ENCODE assay signal across 1 cellular context in the genomic region with DNA sequence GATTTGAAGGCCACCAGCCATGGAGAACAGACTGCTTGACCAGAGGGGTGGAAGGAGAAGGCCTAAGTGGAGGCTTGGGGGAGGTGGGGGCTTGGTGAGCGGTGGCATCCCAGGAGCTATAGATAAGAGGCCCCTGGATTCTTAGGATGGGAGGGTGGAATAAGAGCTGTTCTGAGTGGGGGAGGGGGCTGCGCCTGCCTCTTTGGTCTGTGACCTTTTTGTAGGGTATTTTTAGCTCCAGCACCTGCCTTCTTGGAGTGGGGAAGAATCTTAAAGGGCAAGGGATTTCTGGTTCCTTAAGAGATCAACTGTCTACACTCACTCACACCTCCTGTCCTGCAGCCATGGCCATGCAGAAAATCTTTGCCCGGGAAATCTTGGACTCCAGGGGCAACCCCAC.
TF ChIP-seq lines count a peak whose summit lies in the region.

No MANE protein-coding gene starts in this region.

TF ChIP-seq in K562, 482 proteins besides CTCF, POLR2A, EP300 and RAD21:
- no peak for TF ChIP-seq ADNP (tag; IDR thresholded peaks at IDR 0.05)
- no peak for TF ChIP-seq RFX7 (CRISPR knock-in tag; IDR thresholded peaks at IDR 0.05)
- no peak for TF ChIP-seq ZNF197 (CRISPR knock-in tag; IDR thresholded peaks at IDR 0.05; ENCODE audit: low read depth)
- 0 out of 2 replicates have a peak, but pooled peaks have one; percentile 23 for TF ChIP-seq GATAD2A (IDR thresholded peaks at IDR 0.05)
- 0 out of 2 replicates have a peak, but pooled peaks have one; percentile 38 for TF ChIP-seq ZBTB7A (IDR thresholded peaks at IDR 0.05; ENCODE audit: borderline replicate concordance, control insufficient read depth, low read depth, low read length)
- TF ChIP-seq ELF2 (CRISPR knock-in tag; IDR thresholded peaks at IDR 0.05): no peak
- TF ChIP-seq, protein P1, sequence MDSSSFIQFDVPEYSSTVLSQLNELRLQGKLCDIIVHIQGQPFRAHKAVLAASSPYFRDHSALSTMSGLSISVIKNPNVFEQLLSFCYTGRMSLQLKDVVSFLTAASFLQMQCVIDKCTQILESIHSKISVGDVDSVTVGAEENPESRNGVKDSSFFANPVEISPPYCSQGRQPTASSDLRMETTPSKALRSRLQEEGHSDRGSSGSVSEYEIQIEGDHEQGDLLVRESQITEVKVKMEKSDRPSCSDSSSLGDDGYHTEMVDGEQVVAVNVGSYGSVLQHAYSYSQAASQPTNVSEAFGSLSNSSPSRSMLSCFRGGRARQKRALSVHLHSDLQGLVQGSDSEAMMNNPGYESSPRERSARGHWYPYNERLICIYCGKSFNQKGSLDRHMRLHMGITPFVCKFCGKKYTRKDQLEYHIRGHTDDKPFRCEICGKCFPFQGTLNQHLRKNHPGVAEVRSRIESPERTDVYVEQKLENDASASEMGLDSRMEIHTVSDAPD (CRISPR knock-in tag; IDR thresholded peaks at IDR 0.05): no peak
- TF ChIP-seq, protein P2, sequence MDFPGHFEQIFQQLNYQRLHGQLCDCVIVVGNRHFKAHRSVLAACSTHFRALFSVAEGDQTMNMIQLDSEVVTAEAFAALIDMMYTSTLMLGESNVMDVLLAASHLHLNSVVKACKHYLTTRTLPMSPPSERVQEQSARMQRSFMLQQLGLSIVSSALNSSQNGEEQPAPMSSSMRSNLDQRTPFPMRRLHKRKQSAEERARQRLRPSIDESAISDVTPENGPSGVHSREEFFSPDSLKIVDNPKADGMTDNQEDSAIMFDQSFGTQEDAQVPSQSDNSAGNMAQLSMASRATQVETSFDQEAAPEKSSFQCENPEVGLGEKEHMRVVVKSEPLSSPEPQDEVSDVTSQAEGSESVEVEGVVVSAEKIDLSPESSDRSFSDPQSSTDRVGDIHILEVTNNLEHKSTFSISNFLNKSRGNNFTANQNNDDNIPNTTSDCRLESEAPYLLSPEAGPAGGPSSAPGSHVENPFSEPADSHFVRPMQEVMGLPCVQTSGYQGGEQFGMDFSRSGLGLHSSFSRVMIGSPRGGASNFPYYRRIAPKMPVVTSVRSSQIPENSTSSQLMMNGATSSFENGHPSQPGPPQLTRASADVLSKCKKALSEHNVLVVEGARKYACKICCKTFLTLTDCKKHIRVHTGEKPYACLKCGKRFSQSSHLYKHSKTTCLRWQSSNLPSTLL (IDR thresholded peaks at IDR 0.05): no peak
- TF ChIP-seq RBM14 (IDR thresholded peaks at IDR 0.05; ENCODE audit: borderline replicate concordance, insufficient read depth, low read depth, low read length): no peak
- TF ChIP-seq, protein P3, sequence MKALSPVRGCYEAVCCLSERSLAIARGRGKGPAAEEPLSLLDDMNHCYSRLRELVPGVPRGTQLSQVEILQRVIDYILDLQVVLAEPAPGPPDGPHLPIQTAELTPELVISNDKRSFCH (CRISPR knock-in tag; IDR thresholded peaks at IDR 0.05): no peak
- TF ChIP-seq, protein P3 (tag; IDR thresholded peaks at IDR 0.05): peak; percentile 95
- TF ChIP-seq MEF2A (IDR thresholded peaks at IDR 0.05; ENCODE audit: control insufficient read depth, low read depth, low read length): peak; percentile 65; the same call in 1 of the 2 replicates
TF ChIP-seq in K562: peak in this region for 4.
